Comparison of ENCODE assay signal across 11 cellular contexts in genomic region chr16:28531777-28532744, GRCh38. TPM values are rescaled to one million over a fixed set of nuclear protein-coding genes. Genes with fewer than 3 reads are reported as not detected.
A peak's percentile ranks its signal among the peaks of the same experiment; 100 is the strongest.
DNase-seq lines count a peak whose midpoint lies in the region; ATAC-seq and TF ChIP-seq lines count a peak whose summit lies in the region.
"Had no signal": no experiment of that assay in that cellular context is flagged by ENCODE, and none has a peak within 500 bp of the region (broad histone marks: within the 10 kb centered on the region; RNA-seq: fewer than 3 reads in every experiment).

No MANE protein-coding gene starts in this region.

- WGBS in gastroesophageal sphincter (ENCODE audit: low coverage in 1 of 2), 2 donors: 61 to 89% methylated on average over 5 to 9 of the region's 9 CpGs
- 46 to 54% (median 50%) methylated on average over 9 of the region's 9 CpGs for WGBS in ovary, 3 donors

- H3K36me3 Mint-ChIP-seq in CD14-positive monocyte (peaks cover 0 to 9% of the 10 kb centered on the region in 2 donors), osteocyte (ENCODE audit: unreplicated experiment) (peaks cover 11% of the 10 kb centered on the region)
- H3K36me3 Mint-ChIP-seq: naive B cell had no signal

- peaks cover 0 to 5% (median 0%) of the 10 kb centered on the region in 3 donors for H3K27me3 Mint-ChIP-seq in CD14-positive monocyte (ENCODE audit: low read depth in 3 of 3)
- H3K27me3 Mint-ChIP-seq in osteocyte (ENCODE audit: unreplicated experiment): no peaks in the 10 kb centered on the region

- peaks cover 51% of the 10 kb centered on the region for H3K4me1 ChIP-seq in OCI-LY3 (ENCODE audit: low read length)
- peaks cover 4 to 56% (median 4%) of the 10 kb centered on the region in 3 donors for H3K4me1 ChIP-seq in gastroesophageal sphincter
- peaks cover 16% of the 10 kb centered on the region for H3K4me1 ChIP-seq in ovary (ENCODE audit: insufficient read depth)

- H3K9me3 Mint-ChIP-seq in CD14-positive monocyte (peaks cover 0 to 3% (median 2%) of the 10 kb centered on the region in 7 donors), osteocyte (ENCODE audit: unreplicated experiment) (no peaks in the 10 kb centered on the region)
- H3K9me3 Mint-ChIP-seq: activated T-cell treated with anti-CD3 and anti-CD28 coated beads, Interleukin-2, amount 50 U/mL, for 4 hours; naive B cell had no signal

- no peak for TF ChIP-seq CTCF in CD14-positive monocyte (IDR thresholded peaks at IDR 0.05)
- TF ChIP-seq CTCF in OCI-LY3 (IDR thresholded peaks at IDR 0.05; ENCODE audit: low read depth, low read length): no peak
- no peak for TF ChIP-seq CTCF in gastroesophageal sphincter (IDR thresholded peaks at IDR 0.05)
- TF ChIP-seq CTCF in ovary (IDR thresholded peaks at IDR 0.05): no peak
- no peak for TF ChIP-seq CTCF in osteocyte (IDR thresholded peaks at IDR 0.05)

- peak overlapping the region; percentile 54 for H3K9ac ChIP-seq in OCI-LY3 (ENCODE audit: low read length)

- H3K9me3 ChIP-seq in OCI-LY3 (ENCODE audit: insufficient read depth, low read length): no peaks in the 10 kb centered on the region
- H3K9me3 ChIP-seq in gastroesophageal sphincter: no peaks in the 10 kb centered on the region
- H3K9me3 ChIP-seq in ovary: peaks cover 0 to 2% of the 10 kb centered on the region in 2 donors

- TF ChIP-seq EP300 in gastroesophageal sphincter (IDR thresholded peaks at IDR 0.05): no peak
- peak; percentile 20 for TF ChIP-seq EP300 in ovary (IDR thresholded peaks at IDR 0.05)

- H3K27ac ChIP-seq in OCI-LY3 (ENCODE audit: low read length): peak overlapping the region; percentile 87
- H3K27ac ChIP-seq in gastroesophageal sphincter: peak overlapping the region; percentile 62 to 93 (median 73)
- H3K27ac ChIP-seq in ovary: peak overlapping the region; percentile 16 to 44

- ATAC-seq in gastroesophageal sphincter: peak; percentile 94
- ATAC-seq in HG02588 (IDR thresholded peaks at IDR 0.05; ENCODE audit: unreplicated experiment): no peak
- no peak for ATAC-seq in GM19351 (IDR thresholded peaks at IDR 0.05; ENCODE audit: unreplicated experiment)
- ATAC-seq: activated T-cell treated with anti-CD3 and anti-CD28 coated beads, Interleukin-2, amount 50 U/mL, for 4 hours had no signal

- TF ChIP-seq POLR2A in gastroesophageal sphincter (IDR thresholded peaks at IDR 0.05) (no peak), ovary (IDR thresholded peaks at IDR 0.05) (no peak)

- H3K27me3 ChIP-seq in OCI-LY3 (ENCODE audit: low read depth, low read length): no peaks in the 10 kb centered on the region
- no peaks in the 10 kb centered on the region for H3K27me3 ChIP-seq in gastroesophageal sphincter
- H3K27me3 ChIP-seq in ovary: no peaks in the 10 kb centered on the region

- DNase-seq in CD14-positive monocyte (ENCODE audit: low spot score): no peak
- peak in 2 of 5 donors; percentile 70 to 76 for DNase-seq in ovary
- DNase-seq in osteocyte (ENCODE audit: extremely low spot score, unreplicated experiment): no peak
- no peak for DNase-seq in GM19240 (ENCODE audit: insufficient read length, low spot score)
- DNase-seq: activated T-cell treated with anti-CD3 and anti-CD28 coated beads, Interleukin-2, amount 50 U/mL, for 4 hours; naive B cell had no signal

- peak overlapping the region; percentile 14 to 21 for H3K4me3 Mint-ChIP-seq in CD14-positive monocyte
- no peak overlapping the region for H3K4me3 Mint-ChIP-seq in osteocyte (ENCODE audit: unreplicated experiment)
- H3K4me3 Mint-ChIP-seq: activated T-cell treated with anti-CD3 and anti-CD28 coated beads, Interleukin-2, amount 50 U/mL, for 4 hours had no signal

- no peak overlapping the region for H2AFZ ChIP-seq in OCI-LY3 (ENCODE audit: low read depth, low read length)

- no peaks in the 10 kb centered on the region for H4K20me1 ChIP-seq in OCI-LY3 (ENCODE audit: insufficient read depth, low read length)

- H3K79me2 ChIP-seq in OCI-LY3 (ENCODE audit: low read length): no peaks in the 10 kb centered on the region

- peak overlapping the region; percentile 70 for H3K4me2 ChIP-seq in OCI-LY3 (ENCODE audit: low read length)

- H3K27ac Mint-ChIP-seq in CD14-positive monocyte (peak overlapping the region; percentile 31 to 96 (median 88)), osteocyte (ENCODE audit: unreplicated experiment) (no peak overlapping the region)

- H3K4me1 Mint-ChIP-seq in CD14-positive monocyte (peaks cover 39% of the 10 kb centered on the region), osteocyte (ENCODE audit: unreplicated experiment) (peaks cover 6% of the 10 kb centered on the region)

- H3K4me3 ChIP-seq in OCI-LY3 (ENCODE audit: low read length): peak overlapping the region; percentile 63
- H3K4me3 ChIP-seq in gastroesophageal sphincter: no peak overlapping the region
- H3K4me3 ChIP-seq in ovary: no peak overlapping the region

- intact Hi-C loops in CD14-positive monocyte (cut with micrococcal nuclease) (no loop called here), ovary (cut with DNase I) (no loop called here)

- no peaks in the 10 kb centered on the region for H3K36me3 ChIP-seq in OCI-LY3 (replicated peaks; ENCODE audit: low read depth, low read length)
- H3K36me3 ChIP-seq in gastroesophageal sphincter: peaks cover 0 to 33% of the 10 kb centered on the region in 2 donors
- no peaks in the 10 kb centered on the region for H3K36me3 ChIP-seq in ovary

RNA-seq across cellular contexts. Expression of gene NUPR1, which starts 6.7 kb away (rescaled TPM):
- polyA plus RNA-seq in CD14-positive monocyte (1 to 10 TPM in 1 of 2 donors, not detected in 1; 1.9 TPM), ovary (100 to 1,000 TPM in 1 of 2 donors, 10 to 100 TPM in 1; 28.5 to 366 TPM)
- total RNA-seq in gastroesophageal sphincter (10 to 100 TPM; 32.8 to 52.8 (median 41.1) TPM), ovary (100 to 1,000 TPM in 5 of 7 donors, 10 to 100 TPM in 2; 25.5 to 355 (median 129) TPM), osteocyte (124 and 138 TPM in 2 replicates)

RNA-seq across cellular contexts. Expression of gene SGF29, which starts 21.7 kb away (rescaled TPM):
- 10 to 100 TPM; 18.8 to 24.3 TPM for polyA plus RNA-seq in CD14-positive monocyte
- total RNA-seq in gastroesophageal sphincter: 10 to 100 TPM; 20.3 to 45.1 (median 35.3) TPM
- total RNA-seq in ovary: 10 to 100 TPM; 30.6 to 59.8 (median 42.5) TPM
- 10 to 100 TPM; 28.5 to 54.0 TPM for polyA plus RNA-seq in ovary
- total RNA-seq in osteocyte: 20.4 and 29.7 TPM in 2 replicates

RNA-seq across cellular contexts. Expression of gene IL27, which starts 25.4 kb away (rescaled TPM):
- 1 to 10 TPM in 1 of 2 donors, under 1 TPM in 1; 0.43 to 1.2 TPM for polyA plus RNA-seq in CD14-positive monocyte
- total RNA-seq in gastroesophageal sphincter: not detected
- total RNA-seq in ovary: not detected
- not detected for polyA plus RNA-seq in ovary
- total RNA-seq in osteocyte: not detected in 2 replicates
- total RNA-seq: RPMI7951 had no signal

RNA-seq across cellular contexts. Expression of gene APOBR, which starts 37.6 kb away (rescaled TPM):
- 1 to 10 TPM; 1.9 to 3.8 TPM for polyA plus RNA-seq in CD14-positive monocyte
- 1 to 10 TPM; 1.2 to 3.1 (median 1.5) TPM for total RNA-seq in gastroesophageal sphincter
- total RNA-seq in ovary: 1 to 10 TPM in 1 of 7 donors, under 1 TPM in 6; 0.18 to 1.4 (median 0.48) TPM
- under 1 TPM; 0.18 to 0.65 TPM for polyA plus RNA-seq in ovary
- total RNA-seq in osteocyte: 0.16 TPM in 1 of 2 replicates, not detected in the other
- total RNA-seq: RPMI7951 had no signal

RNA-seq across cellular contexts. Expression of gene CLN3, which starts 40.2 kb away (rescaled TPM):
- polyA plus RNA-seq in CD14-positive monocyte (10 to 100 TPM; 37.0 to 50.2 TPM), ovary (10 to 100 TPM; 15.9 to 32.1 TPM)
- total RNA-seq in gastroesophageal sphincter (10 to 100 TPM; 14.0 to 21.8 (median 18.2) TPM), ovary (10 to 100 TPM; 17.8 to 30.9 (median 22.4) TPM), osteocyte (39.4 and 50.7 TPM in 2 replicates)

Comparison
In these comparisons a context has a peak if more than half of its experiments do, and no peak if none do; other contexts are left out.
1. H3K27ac ChIP-seq: peak in every context shown above with its lines; median percentile 87 in OCI-LY3; 73 in gastroesophageal sphincter; 30 in ovary.